ENCODE assay signal across 1 cellular context in the genomic region with DNA sequence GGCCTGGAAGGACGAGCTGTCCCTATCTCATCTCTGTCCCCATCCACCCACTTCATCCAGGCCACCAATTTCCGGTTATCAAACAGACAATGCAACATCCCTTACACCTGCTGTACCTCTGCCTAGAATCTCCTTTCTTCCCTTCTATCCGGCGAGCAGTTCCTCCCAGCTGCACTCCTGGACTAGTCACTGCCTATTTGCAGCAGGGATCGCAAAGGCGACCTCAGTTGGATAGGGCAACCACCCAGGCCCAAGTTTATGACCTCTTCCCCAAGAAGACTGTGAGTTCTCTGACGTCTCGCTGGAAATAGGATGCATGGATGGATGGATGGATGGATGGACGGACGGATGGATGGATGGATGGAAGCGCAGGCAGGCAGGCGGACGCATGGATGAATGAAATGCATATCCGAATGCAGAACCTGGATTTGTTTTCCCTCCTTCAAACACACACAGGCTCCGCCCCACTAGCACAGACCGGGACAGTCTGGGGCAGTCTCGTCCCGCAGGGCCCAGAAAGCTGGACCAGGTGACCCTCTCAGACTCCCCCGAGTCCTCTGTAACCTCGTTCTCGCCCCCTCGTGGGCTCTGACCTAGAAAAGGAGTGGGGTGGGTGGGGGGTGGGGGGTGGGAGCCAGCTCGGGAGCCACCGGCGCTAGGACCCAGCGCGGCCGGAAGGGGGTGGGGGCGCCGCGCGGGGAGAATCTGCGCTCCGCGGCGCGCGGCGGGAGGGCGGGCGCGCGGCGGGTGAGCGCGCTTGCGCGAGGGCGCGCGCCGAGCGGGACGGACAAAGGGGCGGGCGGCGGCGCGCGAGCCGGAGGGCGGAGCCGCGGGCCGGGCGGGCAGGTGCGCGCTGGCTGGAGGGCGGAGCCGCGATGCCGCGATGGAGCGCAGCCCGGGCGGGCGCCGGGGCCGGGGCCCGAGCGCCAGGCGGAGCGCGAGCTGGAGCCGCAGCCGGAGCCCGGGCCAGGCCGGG.
TF ChIP-seq lines count a peak whose summit lies in the region.

A gene (plus strand): TSS at position 875 of the 976 bp plus-strand sequence. CDS start 24,867 bp downstream, outside the sequence.

TF ChIP-seq in HEK293, 187 proteins besides CTCF, POLR2A, EP300 and RAD21 (continued from another document):
- TF ChIP-seq, protein P1, sequence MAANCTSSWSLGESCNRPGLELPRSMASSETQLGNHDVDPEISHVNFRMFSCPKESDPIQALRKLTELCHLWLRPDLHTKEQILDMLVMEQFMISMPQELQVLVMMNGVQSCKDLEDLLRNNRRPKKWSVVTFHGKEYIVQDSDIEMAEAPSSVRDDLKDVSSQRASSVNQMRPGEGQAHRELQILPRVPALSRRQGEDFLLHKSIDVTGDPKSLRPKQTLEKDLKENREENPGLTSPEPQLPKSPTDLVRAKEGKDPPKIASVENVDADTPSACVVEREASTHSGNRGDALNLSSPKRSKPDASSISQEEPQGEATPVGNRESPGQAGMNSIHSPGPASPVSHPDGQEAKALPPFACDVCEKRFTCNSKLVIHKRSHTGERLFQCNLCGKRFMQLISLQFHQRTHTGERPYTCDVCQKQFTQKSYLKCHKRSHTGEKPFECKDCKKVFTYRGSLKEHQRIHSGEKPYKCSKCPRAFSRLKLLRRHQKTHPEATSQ (tag by site-specific recombination; IDR thresholded peaks at IDR 0.05): 0 out of 2 replicates have a peak, but pooled peaks have one; percentile 58
- TF ChIP-seq ZNF560 (tag by site-specific recombination; IDR thresholded peaks at IDR 0.05; ENCODE audit: borderline replicate concordance) (no peak), ZNF561 (tag by site-specific recombination; IDR thresholded peaks at IDR 0.05; ENCODE audit: borderline replicate concordance) (no peak), ZSCAN16 (tag by site-specific recombination; IDR thresholded peaks at IDR 0.05) (no peak), ZNF341 (tag by site-specific recombination; IDR thresholded peaks at IDR 0.05; ENCODE audit: low read depth) (0 out of 2 replicates have a peak, but pooled peaks have one; percentile 38), ZNF624 (tag by site-specific recombination; IDR thresholded peaks at IDR 0.05) (no peak), ZNF521 (tag by site-specific recombination; IDR thresholded peaks at IDR 0.05) (no peak), ZNF324 (tag by site-specific recombination; IDR thresholded peaks at IDR 0.05) (0 out of 2 replicates have a peak, but pooled peaks have one; percentile 48), SP2 (tag by site-specific recombination; IDR thresholded peaks at IDR 0.05) (peak; percentile 48), TRIM28 (IDR thresholded peaks at IDR 0.05; ENCODE audit: borderline replicate concordance, low read length) (no peak; the same call in 1 of the 2 replicates), ZEB2 (tag by site-specific recombination; IDR thresholded peaks at IDR 0.05) (peak; percentile 63; the same call in 1 of the 2 replicates), ZNF544 (tag by site-specific recombination; IDR thresholded peaks at IDR 0.05) (no peak), ZNF423 (tag by site-specific recombination; IDR thresholded peaks at IDR 0.05) (no peak), TCF7L2 (IDR thresholded peaks at IDR 0.05; ENCODE audit: borderline replicate concordance, low read depth, low read length) (no peak)
- TF ChIP-seq, protein P2, sequence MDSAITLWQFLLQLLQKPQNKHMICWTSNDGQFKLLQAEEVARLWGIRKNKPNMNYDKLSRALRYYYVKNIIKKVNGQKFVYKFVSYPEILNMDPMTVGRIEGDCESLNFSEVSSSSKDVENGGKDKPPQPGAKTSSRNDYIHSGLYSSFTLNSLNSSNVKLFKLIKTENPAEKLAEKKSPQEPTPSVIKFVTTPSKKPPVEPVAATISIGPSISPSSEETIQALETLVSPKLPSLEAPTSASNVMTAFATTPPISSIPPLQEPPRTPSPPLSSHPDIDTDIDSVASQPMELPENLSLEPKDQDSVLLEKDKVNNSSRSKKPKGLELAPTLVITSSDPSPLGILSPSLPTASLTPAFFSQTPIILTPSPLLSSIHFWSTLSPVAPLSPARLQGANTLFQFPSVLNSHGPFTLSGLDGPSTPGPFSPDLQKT (IDR thresholded peaks at IDR 0.05; ENCODE audit: borderline replicate concordance, low read depth, low read length): no peak
- TF ChIP-seq, protein P3, sequence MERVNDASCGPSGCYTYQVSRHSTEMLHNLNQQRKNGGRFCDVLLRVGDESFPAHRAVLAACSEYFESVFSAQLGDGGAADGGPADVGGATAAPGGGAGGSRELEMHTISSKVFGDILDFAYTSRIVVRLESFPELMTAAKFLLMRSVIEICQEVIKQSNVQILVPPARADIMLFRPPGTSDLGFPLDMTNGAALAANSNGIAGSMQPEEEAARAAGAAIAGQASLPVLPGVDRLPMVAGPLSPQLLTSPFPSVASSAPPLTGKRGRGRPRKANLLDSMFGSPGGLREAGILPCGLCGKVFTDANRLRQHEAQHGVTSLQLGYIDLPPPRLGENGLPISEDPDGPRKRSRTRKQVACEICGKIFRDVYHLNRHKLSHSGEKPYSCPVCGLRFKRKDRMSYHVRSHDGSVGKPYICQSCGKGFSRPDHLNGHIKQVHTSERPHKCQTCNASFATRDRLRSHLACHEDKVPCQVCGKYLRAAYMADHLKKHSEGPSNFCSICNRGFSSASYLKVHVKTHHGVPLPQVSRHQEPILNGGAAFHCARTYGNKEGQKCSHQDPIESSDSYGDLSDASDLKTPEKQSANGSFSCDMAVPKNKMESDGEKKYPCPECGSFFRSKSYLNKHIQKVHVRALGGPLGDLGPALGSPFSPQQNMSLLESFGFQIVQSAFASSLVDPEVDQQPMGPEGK (tag by site-specific recombination; IDR thresholded peaks at IDR 0.05): peak; percentile 49; the same call in 1 of the 2 replicates
- TF ChIP-seq, protein P4, sequence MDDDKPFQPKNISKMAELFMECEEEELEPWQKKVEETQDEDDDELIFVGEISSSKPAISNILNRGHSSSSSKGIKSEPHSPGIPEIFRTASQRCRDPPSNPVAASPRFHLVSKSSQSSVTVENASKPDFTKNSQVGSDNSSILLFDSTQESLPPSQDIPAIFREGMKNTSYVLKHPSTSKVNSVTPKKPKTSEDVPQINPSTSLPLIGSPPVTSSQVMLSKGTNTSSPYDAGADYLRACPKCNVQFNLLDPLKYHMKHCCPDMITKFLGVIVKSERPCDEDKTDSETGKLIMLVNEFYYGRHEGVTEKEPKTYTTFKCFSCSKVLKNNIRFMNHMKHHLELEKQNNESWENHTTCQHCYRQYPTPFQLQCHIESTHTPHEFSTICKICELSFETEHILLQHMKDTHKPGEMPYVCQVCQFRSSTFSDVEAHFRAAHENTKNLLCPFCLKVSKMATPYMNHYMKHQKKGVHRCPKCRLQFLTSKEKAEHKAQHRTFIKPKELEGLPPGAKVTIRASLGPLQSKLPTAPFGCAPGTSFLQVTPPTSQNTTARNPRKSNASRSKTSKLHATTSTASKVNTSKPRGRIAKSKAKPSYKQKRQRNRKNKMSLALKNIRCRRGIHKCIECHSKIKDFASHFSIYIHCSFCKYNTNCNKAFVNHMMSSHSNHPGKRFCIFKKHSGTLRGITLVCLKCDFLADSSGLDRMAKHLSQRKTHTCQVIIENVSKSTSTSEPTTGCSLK (tag by site-specific recombination; IDR thresholded peaks at IDR 0.05): no peak
- TF ChIP-seq, protein P5, sequence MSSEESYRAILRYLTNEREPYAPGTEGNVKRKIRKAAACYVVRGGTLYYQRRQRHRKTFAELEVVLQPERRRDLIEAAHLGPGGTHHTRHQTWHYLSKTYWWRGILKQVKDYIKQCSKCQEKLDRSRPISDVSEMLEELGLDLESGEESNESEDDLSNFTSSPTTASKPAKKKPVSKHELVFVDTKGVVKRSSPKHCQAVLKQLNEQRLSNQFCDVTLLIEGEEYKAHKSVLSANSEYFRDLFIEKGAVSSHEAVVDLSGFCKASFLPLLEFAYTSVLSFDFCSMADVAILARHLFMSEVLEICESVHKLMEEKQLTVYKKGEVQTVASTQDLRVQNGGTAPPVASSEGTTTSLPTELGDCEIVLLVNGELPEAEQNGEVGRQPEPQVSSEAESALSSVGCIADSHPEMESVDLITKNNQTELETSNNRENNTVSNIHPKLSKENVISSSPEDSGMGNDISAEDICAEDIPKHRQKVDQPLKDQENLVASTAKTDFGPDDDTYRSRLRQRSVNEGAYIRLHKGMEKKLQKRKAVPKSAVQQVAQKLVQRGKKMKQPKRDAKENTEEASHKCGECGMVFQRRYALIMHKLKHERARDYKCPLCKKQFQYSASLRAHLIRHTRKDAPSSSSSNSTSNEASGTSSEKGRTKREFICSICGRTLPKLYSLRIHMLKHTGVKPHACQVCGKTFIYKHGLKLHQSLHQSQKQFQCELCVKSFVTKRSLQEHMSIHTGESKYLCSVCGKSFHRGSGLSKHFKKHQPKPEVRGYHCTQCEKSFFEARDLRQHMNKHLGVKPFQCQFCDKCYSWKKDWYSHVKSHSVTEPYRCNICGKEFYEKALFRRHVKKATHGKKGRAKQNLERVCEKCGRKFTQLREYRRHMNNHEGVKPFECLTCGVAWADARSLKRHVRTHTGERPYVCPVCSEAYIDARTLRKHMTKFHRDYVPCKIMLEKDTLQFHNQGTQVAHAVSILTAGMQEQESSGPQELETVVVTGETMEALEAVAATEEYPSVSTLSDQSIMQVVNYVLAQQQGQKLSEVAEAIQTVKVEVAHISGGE (tag by site-specific recombination; conservative IDR thresholded peaks at IDR 0.05; ENCODE audit: low read depth): peak; percentile 79
- TF ChIP-seq, protein P6, sequence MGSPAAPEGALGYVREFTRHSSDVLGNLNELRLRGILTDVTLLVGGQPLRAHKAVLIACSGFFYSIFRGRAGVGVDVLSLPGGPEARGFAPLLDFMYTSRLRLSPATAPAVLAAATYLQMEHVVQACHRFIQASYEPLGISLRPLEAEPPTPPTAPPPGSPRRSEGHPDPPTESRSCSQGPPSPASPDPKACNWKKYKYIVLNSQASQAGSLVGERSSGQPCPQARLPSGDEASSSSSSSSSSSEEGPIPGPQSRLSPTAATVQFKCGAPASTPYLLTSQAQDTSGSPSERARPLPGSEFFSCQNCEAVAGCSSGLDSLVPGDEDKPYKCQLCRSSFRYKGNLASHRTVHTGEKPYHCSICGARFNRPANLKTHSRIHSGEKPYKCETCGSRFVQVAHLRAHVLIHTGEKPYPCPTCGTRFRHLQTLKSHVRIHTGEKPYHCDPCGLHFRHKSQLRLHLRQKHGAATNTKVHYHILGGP (tag by site-specific recombination; IDR thresholded peaks at IDR 0.05): no peak
- TF ChIP-seq, protein P7, sequence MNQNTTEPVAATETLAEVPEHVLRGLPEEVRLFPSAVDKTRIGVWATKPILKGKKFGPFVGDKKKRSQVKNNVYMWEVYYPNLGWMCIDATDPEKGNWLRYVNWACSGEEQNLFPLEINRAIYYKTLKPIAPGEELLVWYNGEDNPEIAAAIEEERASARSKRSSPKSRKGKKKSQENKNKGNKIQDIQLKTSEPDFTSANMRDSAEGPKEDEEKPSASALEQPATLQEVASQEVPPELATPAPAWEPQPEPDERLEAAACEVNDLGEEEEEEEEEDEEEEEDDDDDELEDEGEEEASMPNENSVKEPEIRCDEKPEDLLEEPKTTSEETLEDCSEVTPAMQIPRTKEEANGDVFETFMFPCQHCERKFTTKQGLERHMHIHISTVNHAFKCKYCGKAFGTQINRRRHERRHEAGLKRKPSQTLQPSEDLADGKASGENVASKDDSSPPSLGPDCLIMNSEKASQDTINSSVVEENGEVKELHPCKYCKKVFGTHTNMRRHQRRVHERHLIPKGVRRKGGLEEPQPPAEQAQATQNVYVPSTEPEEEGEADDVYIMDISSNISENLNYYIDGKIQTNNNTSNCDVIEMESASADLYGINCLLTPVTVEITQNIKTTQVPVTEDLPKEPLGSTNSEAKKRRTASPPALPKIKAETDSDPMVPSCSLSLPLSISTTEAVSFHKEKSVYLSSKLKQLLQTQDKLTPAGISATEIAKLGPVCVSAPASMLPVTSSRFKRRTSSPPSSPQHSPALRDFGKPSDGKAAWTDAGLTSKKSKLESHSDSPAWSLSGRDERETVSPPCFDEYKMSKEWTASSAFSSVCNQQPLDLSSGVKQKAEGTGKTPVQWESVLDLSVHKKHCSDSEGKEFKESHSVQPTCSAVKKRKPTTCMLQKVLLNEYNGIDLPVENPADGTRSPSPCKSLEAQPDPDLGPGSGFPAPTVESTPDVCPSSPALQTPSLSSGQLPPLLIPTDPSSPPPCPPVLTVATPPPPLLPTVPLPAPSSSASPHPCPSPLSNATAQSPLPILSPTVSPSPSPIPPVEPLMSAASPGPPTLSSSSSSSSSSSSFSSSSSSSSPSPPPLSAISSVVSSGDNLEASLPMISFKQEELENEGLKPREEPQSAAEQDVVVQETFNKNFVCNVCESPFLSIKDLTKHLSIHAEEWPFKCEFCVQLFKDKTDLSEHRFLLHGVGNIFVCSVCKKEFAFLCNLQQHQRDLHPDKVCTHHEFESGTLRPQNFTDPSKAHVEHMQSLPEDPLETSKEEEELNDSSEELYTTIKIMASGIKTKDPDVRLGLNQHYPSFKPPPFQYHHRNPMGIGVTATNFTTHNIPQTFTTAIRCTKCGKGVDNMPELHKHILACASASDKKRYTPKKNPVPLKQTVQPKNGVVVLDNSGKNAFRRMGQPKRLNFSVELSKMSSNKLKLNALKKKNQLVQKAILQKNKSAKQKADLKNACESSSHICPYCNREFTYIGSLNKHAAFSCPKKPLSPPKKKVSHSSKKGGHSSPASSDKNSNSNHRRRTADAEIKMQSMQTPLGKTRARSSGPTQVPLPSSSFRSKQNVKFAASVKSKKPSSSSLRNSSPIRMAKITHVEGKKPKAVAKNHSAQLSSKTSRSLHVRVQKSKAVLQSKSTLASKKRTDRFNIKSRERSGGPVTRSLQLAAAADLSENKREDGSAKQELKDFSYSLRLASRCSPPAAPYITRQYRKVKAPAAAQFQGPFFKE (tag by site-specific recombination; IDR thresholded peaks at IDR 0.05; ENCODE audit: borderline replicate concordance): no peak
- TF ChIP-seq, protein P8, sequence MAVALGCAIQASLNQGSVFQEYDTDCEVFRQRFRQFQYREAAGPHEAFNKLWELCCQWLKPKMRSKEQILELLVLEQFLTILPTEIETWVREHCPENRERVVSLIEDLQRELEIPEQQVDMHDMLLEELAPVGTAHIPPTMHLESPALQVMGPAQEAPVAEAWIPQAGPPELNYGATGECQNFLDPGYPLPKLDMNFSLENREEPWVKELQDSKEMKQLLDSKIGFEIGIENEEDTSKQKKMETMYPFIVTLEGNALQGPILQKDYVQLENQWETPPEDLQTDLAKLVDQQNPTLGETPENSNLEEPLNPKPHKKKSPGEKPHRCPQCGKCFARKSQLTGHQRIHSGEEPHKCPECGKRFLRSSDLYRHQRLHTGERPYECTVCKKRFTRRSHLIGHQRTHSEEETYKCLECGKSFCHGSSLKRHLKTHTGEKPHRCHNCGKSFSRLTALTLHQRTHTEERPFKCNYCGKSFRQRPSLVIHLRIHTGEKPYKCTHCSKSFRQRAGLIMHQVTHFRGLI (tag by site-specific recombination; IDR thresholded peaks at IDR 0.05): no peak
